ENCODE assay signal across 9 cellular contexts in the genomic region with DNA sequence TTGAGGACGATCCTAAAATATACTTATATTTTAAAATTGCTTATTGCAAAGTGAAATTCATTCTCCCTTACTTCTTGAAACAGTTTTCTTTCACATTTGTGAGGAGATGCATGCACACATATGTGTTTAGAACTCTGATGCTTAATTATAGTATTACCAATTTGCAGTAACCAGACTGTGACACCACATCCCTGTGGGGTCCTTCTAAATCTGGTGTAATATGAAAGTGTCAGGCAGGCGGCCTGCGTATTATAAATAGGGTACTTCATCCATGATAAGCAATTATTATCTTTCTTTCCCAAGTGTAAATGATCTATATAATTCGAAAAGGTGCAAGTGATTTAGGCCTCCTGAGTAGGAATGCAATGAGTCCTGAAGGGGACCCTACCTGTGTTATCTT. TPM values are rescaled to one million over a fixed set of nuclear protein-coding genes. Genes with fewer than 3 reads are reported as not detected.
DNase-seq lines count a peak whose midpoint lies in the region; ATAC-seq, FAIRE-seq and TF ChIP-seq lines count a peak whose summit lies in the region.
"Had no signal": no experiment of that assay in that cellular context is flagged by ENCODE, and none has a peak within 500 bp of the region (broad histone marks: within the 10 kb centered on the region; RNA-seq: fewer than 3 reads in every experiment).

No MANE protein-coding gene starts in this region.

- peak overlapping the region; percentile 74 for H3K4me2 ChIP-seq in HepG2 (ENCODE audit: low read depth, low read length)

- H3K27ac ChIP-seq in heart right ventricle (peak overlapping the region; percentile 78 to 96 (median 89)), adrenal gland (peak overlapping the region in 3 of 5 donors; percentile 74 to 96 (median 81)), HepG2 (ENCODE audit: extremely low read length, insufficient read depth, low read length) (peak overlapping the region; percentile 88), urinary bladder (ENCODE audit: low read depth) (no peak overlapping the region)

- H3K4me1 ChIP-seq in heart right ventricle = peaks cover 3 to 24% (median 18%) of the 10 kb centered on the region in 9 donors
- H3K4me1 ChIP-seq in adrenal gland (replicated peaks in 1 of 2) = peaks cover 10 to 19% of the 10 kb centered on the region in 2 donors
- peaks cover 23% of the 10 kb centered on the region for H3K4me1 ChIP-seq in HepG2 (ENCODE audit: insufficient read depth, low read length)
- H3K4me1 ChIP-seq in urinary bladder (ENCODE audit: insufficient read depth) = no peaks in the 10 kb centered on the region

- no peak for DNase-seq in heart right ventricle
- no peak for DNase-seq in Right ventricle myocardium inferior (ENCODE audit: missing footprints)
- DNase-seq in adrenal gland = no peak
- no peak for DNase-seq in HepG2 (ENCODE audit: low spot score)
- no peak for DNase-seq in NCI-H510A (lab: John Stamatoyannopoulos, UW)
- no peak for DNase-seq in mesenteric fat pad (ENCODE audit: low spot score)

- intact Hi-C loops in heart right ventricle (cut with DNase I) = loop anchor here in 1 of 10 donors (10.0 kb wide), 1 partner anchor 679 kb away; no protein-coding TSS in a partner anchor
- intact Hi-C loops in Right ventricle myocardium inferior (cut with DNase I) = no loop called here
- intact Hi-C loops in adrenal gland (cut with DNase I) = no loop called here
- intact Hi-C loops in HepG2 (cut with micrococcal nuclease; ENCODE audit: unreplicated experiment) = no loop called here

- peak overlapping the region; percentile 100 for H2AFZ ChIP-seq in HepG2 (ENCODE audit: low read length)

- no peak for TF ChIP-seq EP300 in HepG2 (IDR thresholded peaks at IDR 0.05; ENCODE audit: low read depth in 2 of 2, low read length in 2 of 2)
- no peak for TF ChIP-seq EP300 in HepG2 (CRISPR knock-in tag; IDR thresholded peaks at IDR 0.05; ENCODE audit: borderline replicate concordance)

- H4K20me1 ChIP-seq in HepG2 (ENCODE audit: insufficient read depth, low read length) = no peaks in the 10 kb centered on the region

- H3K36me3 ChIP-seq in heart right ventricle = peaks cover 0 to 37% (median 0%) of the 10 kb centered on the region in 9 donors
- H3K36me3 ChIP-seq in adrenal gland (replicated peaks in 1 of 2) = no peaks in the 10 kb centered on the region
- no peaks in the 10 kb centered on the region for H3K36me3 ChIP-seq in HepG2 (replicated peaks in 1 of 2; ENCODE audit: control insufficient read depth in 1 of 2, insufficient read depth in 2 of 2, low read length in 2 of 2)
- H3K36me3 ChIP-seq in urinary bladder (ENCODE audit: insufficient read depth) = no peaks in the 10 kb centered on the region

- POLR2A ChIA-PET in HepG2 (lab: Yijun Ruan, JAX) = no interaction called here

- CTCF ChIA-PET in HepG2 (lab: Yijun Ruan, JAX; ENCODE audit: low intra/inter-chr PET ratio, low total read pairs) = no interaction called here

- peaks cover 22% of the 10 kb centered on the region for H3K79me2 ChIP-seq in HepG2 (ENCODE audit: insufficient read depth, low read length)

- H3K9me3 ChIP-seq in heart right ventricle (no peaks in the 10 kb centered on the region), adrenal gland (replicated peaks in 1 of 3) (no peaks in the 10 kb centered on the region), HepG2 (ENCODE audit: low read length) (no peaks in the 10 kb centered on the region)

- 25 to 27% methylated on average over 4 of the region's 4 CpGs for WGBS in heart right ventricle, 2 donors
- 35 to 49% (median 41%) methylated on average over 4 of the region's 4 CpGs for WGBS in adrenal gland, 4 donors
- WGBS in HepG2 (ENCODE audit: low lambda C conversion rate) = 20% methylated on average over 4 of the region's 4 CpGs
- 29% methylated on average over 4 of the region's 4 CpGs for WGBS in urinary bladder

- in situ Hi-C loops in HepG2 (cut with HindIII; ENCODE audit: extremely low pct_ligation_motif_present, low pct_unique_long_range_greater_than_20kb) = no loop called here

- BruUV-seq in HepG2 (replicated peaks; lab: Mats Ljungman, UMichigan) = no TSS peak

- H3K9ac ChIP-seq in HepG2 (ENCODE audit: insufficient read depth, low read depth, low read length) = peak overlapping the region; percentile 78

- ATAC-seq in heart right ventricle (no peak), Right ventricle myocardium inferior (no peak), HepG2 (no peak), GM21723 (IDR thresholded peaks at IDR 0.05; ENCODE audit: unreplicated experiment) (no peak)

- no peak for TF ChIP-seq CTCF in heart right ventricle (IDR thresholded peaks at IDR 0.05)
- TF ChIP-seq CTCF in adrenal gland (IDR thresholded peaks at IDR 0.05) = no peak
- TF ChIP-seq CTCF in HepG2 (CRISPR knock-in tag; IDR thresholded peaks at IDR 0.05) = no peak

- peak overlapping the region; percentile 49 to 86 (median 74) for H3K4me3 ChIP-seq in heart right ventricle
- peak overlapping the region in 2 of 4 donors; percentile 52 to 58 for H3K4me3 ChIP-seq in adrenal gland
- peak overlapping the region; percentile 74 to 85 (median 78); a peak in 5 of 6 replicates for H3K4me3 ChIP-seq in HepG2 (replicated peaks in 1 of 3; ENCODE audit: insufficient read depth in 1 of 3, low read depth in 2 of 3, low read length in 3 of 3)
- peak overlapping the region; percentile 52 for H3K4me3 ChIP-seq in urinary bladder (ENCODE audit: low read depth, low read length)

- H3K27me3 ChIP-seq in heart right ventricle = no peaks in the 10 kb centered on the region
- no peaks in the 10 kb centered on the region for H3K27me3 ChIP-seq in adrenal gland
- peaks cover 0 to 4% of the 10 kb centered on the region in 2 experiments; a peak in 1 of 5 replicates for H3K27me3 ChIP-seq in HepG2 (ENCODE audit: control insufficient read depth in 1 of 2, insufficient read depth in 2 of 2, low read length in 2 of 2)

- no peak for TF ChIP-seq RAD21 in HepG2 (CRISPR knock-in tag; IDR thresholded peaks at IDR 0.05)

- TF ChIP-seq POLR2A in adrenal gland (IDR thresholded peaks at IDR 0.05) (no peak), HepG2 (IDR thresholded peaks at IDR 0.05; ENCODE audit: insufficient read depth in 1 of 2, low read depth in 2 of 2, low read length in 2 of 2) (no peak)

- FAIRE-seq in HepG2 (lab: Jason Lieb, UNC) = no peak
- FAIRE-seq: colon had no signal

RNA-seq across cellular contexts. Expression of a gene that starts 0.8 kb away (rescaled TPM):
- total RNA-seq in heart right ventricle = 10 to 100 TPM in 1 of 10 donors, 1 to 10 TPM in 9; 4.5 to 10.7 (median 8.1) TPM
- polyA plus RNA-seq in heart right ventricle = 1 to 10 TPM; 2.3 to 8.5 TPM
- 9.0 TPM for total RNA-seq in Right ventricle myocardium inferior
- total RNA-seq in adrenal gland = 10 to 100 TPM in 2 of 8 donors, 1 to 10 TPM in 6; 2.5 to 16.7 (median 4.9) TPM
- 10 to 100 TPM in 1 of 3 donors, 1 to 10 TPM in 2; 4.5 to 13.5 (median 7.3) TPM for polyA plus RNA-seq in adrenal gland
- 5.4 and 7.6 TPM in 2 replicates for total RNA-seq in HepG2 (2016; rRNA removed; fragmentation: Illumina TruSeq; extraction: Trizol)
- 1.6 TPM in 2 replicates for total RNA-seq in HepG2 (2016; cell fraction: cytosol; rRNA removed; fragmentation: Illumina TruSeq; extraction: Trizol; ENCODE audit: low read depth)
- total RNA-seq in HepG2 (2016; cell fraction: insoluble cytoplasmic fraction; rRNA removed; fragmentation: Illumina TruSeq; extraction: Trizol) = 5.7 and 5.8 TPM in 2 replicates
- 2.0 and 2.2 TPM in 2 replicates for total RNA-seq in HepG2 (2016; cell fraction: membrane; rRNA removed; fragmentation: Illumina TruSeq; extraction: Trizol)
- total RNA-seq in HepG2 (2016; cell fraction: nucleus; rRNA removed; fragmentation: Illumina TruSeq; extraction: Trizol) = 8.2 and 9.5 TPM in 2 replicates
- 1.5 and 1.7 TPM in 2 replicates for polyA plus RNA-seq in HepG2 (2011; rRNA removed)
- 0.44 and 1.1 TPM in 2 replicates for polyA plus RNA-seq in HepG2 (2011; cell fraction: cytosol; rRNA removed)
- polyA plus RNA-seq in HepG2 (2011; cell fraction: nucleus; rRNA removed) = 1.2 and 2.0 TPM in 2 replicates
- 1.6 and 3.2 TPM in 2 replicates for polyA plus RNA-seq in HepG2 (2012)
- 0.26 and 0.45 TPM in 2 replicates for polyA plus RNA-seq in HepG2 (2016; cell fraction: cytosol; fragmentation: Illumina TruSeq; extraction: Trizol; ENCODE audit: low read depth)
- 5.3 and 7.3 TPM in 2 replicates for polyA plus RNA-seq in HepG2 (2016; cell fraction: insoluble cytoplasmic fraction; fragmentation: Illumina TruSeq; extraction: Trizol; ENCODE audit: low read depth)
- 0.61 and 0.64 TPM in 2 replicates for polyA plus RNA-seq in HepG2 (2016; cell fraction: membrane; fragmentation: Illumina TruSeq; extraction: Trizol; ENCODE audit: low read depth)
- polyA plus RNA-seq in HepG2 (2016; cell fraction: nucleus; fragmentation: Illumina TruSeq; extraction: Trizol; ENCODE audit: insufficient read depth, low read depth) = 8.0 and 9.1 TPM in 2 replicates
- polyA minus RNA-seq in HepG2 (2011; rRNA and poly(A)+ RNA removed; ENCODE audit: low replicate concordance) = 0.44 and 1.8 TPM in 2 replicates
- 0.79 and 1.5 TPM in 2 replicates for polyA minus RNA-seq in HepG2 (2011; cell fraction: cytosol; rRNA and poly(A)+ RNA removed)
- 4.7 and 7.9 TPM in 2 replicates for polyA minus RNA-seq in HepG2 (2011; cell fraction: nucleus; rRNA and poly(A)+ RNA removed)
- total RNA-seq in urinary bladder = 30.4 TPM
- 4.4 TPM for polyA plus RNA-seq in urinary bladder
- 3.4 TPM for total RNA-seq in mesenteric fat pad

RNA-seq across cellular contexts. Expression of a gene that starts 1.1 kb away (rescaled TPM):
- total RNA-seq in heart right ventricle = 10 to 100 TPM in 2 of 10 donors, 1 to 10 TPM in 8; 4.3 to 14.7 (median 7.4) TPM
- polyA plus RNA-seq in heart right ventricle = 10 to 100 TPM in 1 of 2 donors, 1 to 10 TPM in 1; 5.8 to 12.9 TPM
- total RNA-seq in Right ventricle myocardium inferior = 9.3 TPM
- 10 to 100 TPM in 4 of 8 donors, 1 to 10 TPM in 4; 2.4 to 30.7 (median 13.3) TPM for total RNA-seq in adrenal gland
- 10 to 100 TPM; 27.3 to 50.2 (median 34.5) TPM for polyA plus RNA-seq in adrenal gland
- total RNA-seq in HepG2 (2016; rRNA removed; fragmentation: Illumina TruSeq; extraction: Trizol) = 46.5 and 66.3 TPM in 2 replicates
- total RNA-seq in HepG2 (2016; cell fraction: cytosol; rRNA removed; fragmentation: Illumina TruSeq; extraction: Trizol; ENCODE audit: low read depth) = 13.7 and 15.5 TPM in 2 replicates
- 46.1 and 68.7 TPM in 2 replicates for total RNA-seq in HepG2 (2016; cell fraction: insoluble cytoplasmic fraction; rRNA removed; fragmentation: Illumina TruSeq; extraction: Trizol)
- 21.5 and 26.0 TPM in 2 replicates for total RNA-seq in HepG2 (2016; cell fraction: membrane; rRNA removed; fragmentation: Illumina TruSeq; extraction: Trizol)
- 48.5 and 48.7 TPM in 2 replicates for total RNA-seq in HepG2 (2016; cell fraction: nucleus; rRNA removed; fragmentation: Illumina TruSeq; extraction: Trizol)
- 13.6 and 19.0 TPM in 2 replicates for polyA plus RNA-seq in HepG2 (2011; rRNA removed)
- 4.5 and 6.6 TPM in 2 replicates for polyA plus RNA-seq in HepG2 (2011; cell fraction: cytosol; rRNA removed)
- polyA plus RNA-seq in HepG2 (2011; cell fraction: nucleus; rRNA removed) = 7.7 and 8.5 TPM in 2 replicates
- polyA plus RNA-seq in HepG2 (2012) = 16.5 and 28.3 TPM in 2 replicates
- 11.4 and 12.1 TPM in 2 replicates for polyA plus RNA-seq in HepG2 (2016; cell fraction: cytosol; fragmentation: Illumina TruSeq; extraction: Trizol; ENCODE audit: low read depth)
- polyA plus RNA-seq in HepG2 (2016; cell fraction: insoluble cytoplasmic fraction; fragmentation: Illumina TruSeq; extraction: Trizol; ENCODE audit: low read depth) = 49.2 and 53.3 TPM in 2 replicates
- polyA plus RNA-seq in HepG2 (2016; cell fraction: membrane; fragmentation: Illumina TruSeq; extraction: Trizol; ENCODE audit: low read depth) = 18.0 and 19.2 TPM in 2 replicates
- 40.4 and 43.6 TPM in 2 replicates for polyA plus RNA-seq in HepG2 (2016; cell fraction: nucleus; fragmentation: Illumina TruSeq; extraction: Trizol; ENCODE audit: insufficient read depth, low read depth)
- 3.5 and 10.2 TPM in 2 replicates for polyA minus RNA-seq in HepG2 (2011; rRNA and poly(A)+ RNA removed; ENCODE audit: low replicate concordance)
- 1.8 and 4.3 TPM in 2 replicates for polyA minus RNA-seq in HepG2 (2011; cell fraction: cytosol; rRNA and poly(A)+ RNA removed)
- polyA minus RNA-seq in HepG2 (2011; cell fraction: nucleus; rRNA and poly(A)+ RNA removed) = 42.3 and 45.4 TPM in 2 replicates
- total RNA-seq in urinary bladder = 96.1 TPM
- polyA plus RNA-seq in urinary bladder = 10.9 TPM
- total RNA-seq in mesenteric fat pad = 8.1 TPM
